Comparison of ENCODE assay signal across 18 cellular contexts in the genomic region with DNA sequence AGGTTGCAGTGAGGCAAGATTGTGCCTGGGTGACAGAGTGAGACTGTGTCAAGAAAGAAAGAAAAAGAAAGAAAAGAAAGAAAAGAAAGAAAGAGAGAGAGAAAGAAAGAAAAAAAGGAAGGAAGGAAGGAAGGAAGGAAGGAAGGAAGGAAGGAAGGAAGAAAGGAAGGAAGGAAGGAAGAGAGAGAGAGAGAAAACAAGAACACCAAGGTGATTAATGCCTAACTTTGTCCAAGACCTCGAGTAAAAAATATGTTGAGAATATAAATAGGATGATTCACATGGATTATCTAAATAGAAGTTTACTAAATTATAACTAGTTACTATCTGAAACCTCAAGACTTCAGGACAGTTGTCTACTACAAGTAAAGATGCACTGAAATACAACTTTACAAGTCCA. TPM values are rescaled to one million over a fixed set of nuclear protein-coding genes. Genes with fewer than 3 reads are reported as not detected.
DNase-seq lines count a peak whose midpoint lies in the region; ATAC-seq and TF ChIP-seq lines count a peak whose summit lies in the region.
"Had no signal": no experiment of that assay in that cellular context is flagged by ENCODE, and none has a peak within 500 bp of the region (broad histone marks: within the 10 kb centered on the region; RNA-seq: fewer than 3 reads in every experiment).

No MANE protein-coding gene starts in this region.

- no peaks in the 10 kb centered on the region for H3K36me3 ChIP-seq in BLaER1 treated with 17β-estradiol and CSF1 and Interleukin-3, amounts not matched to agents 10 nM and 100 nM

- peak overlapping the region; percentile 28 for H3K27ac Mint-ChIP-seq in T-helper 2 cell treated with Interferon-gamma antibody and Interleukin-4, amounts not matched to agents 5 μg/mL and 100 μg/mL, for 36 hours
- H3K27ac Mint-ChIP-seq in activated T-helper 1 cell treated with anti-CD3 and anti-CD28 coated beads, Interleukin-12 subunit alpha, Interleukin-12 subunit beta, Interleukin-2, Interleukin-4 antibody, amounts not matched to agents 30 ng/mL and 10 ng/mL and 1 ng/mL, durations not matched to agents 14 hours and 24 hours and 36 hours, result peak overlapping the region; percentile 32
- H3K27ac Mint-ChIP-seq in naive thymus-derived CD8-positive, alpha-beta T cell, result peak overlapping the region in 7 of 10 donors; percentile 27 to 75 (median 56)
- H3K27ac Mint-ChIP-seq in progenitor cell of endocrine pancreas, result no peak overlapping the region

- H3K4me3 ChIP-seq in BLaER1 treated with 17β-estradiol and CSF1 and Interleukin-3, amounts not matched to agents 10 nM and 100 nM, result no peak overlapping the region
- H3K4me3 ChIP-seq: MG63 had no signal

- no peak overlapping the region for H3K4me3 Mint-ChIP-seq in T-helper 2 cell treated with Interferon-gamma antibody and Interleukin-4, amounts not matched to agents 5 μg/mL and 100 μg/mL, for 36 hours
- no peak overlapping the region for H3K4me3 Mint-ChIP-seq in activated T-helper 1 cell treated with anti-CD3 and anti-CD28 coated beads, Interleukin-12 subunit alpha, Interleukin-12 subunit beta, Interleukin-2, Interleukin-4 antibody, amounts not matched to agents 30 ng/mL and 10 ng/mL and 1 ng/mL, durations not matched to agents 14 hours and 24 hours and 36 hours
- peak overlapping the region in 2 of 10 donors; percentile 47 to 61 for H3K4me3 Mint-ChIP-seq in naive thymus-derived CD8-positive, alpha-beta T cell
- H3K4me3 Mint-ChIP-seq in progenitor cell of endocrine pancreas (ENCODE audit: low read depth), result no peak overlapping the region

- H3K4me1 Mint-ChIP-seq in T-helper 2 cell treated with Interferon-gamma antibody and Interleukin-4, amounts not matched to agents 5 μg/mL and 100 μg/mL, for 36 hours (ENCODE audit: low read depth), result peaks cover 27% of the 10 kb centered on the region
- H3K4me1 Mint-ChIP-seq in activated T-helper 1 cell treated with anti-CD3 and anti-CD28 coated beads, Interleukin-12 subunit alpha, Interleukin-12 subunit beta, Interleukin-2, Interleukin-4 antibody, amounts not matched to agents 30 ng/mL and 10 ng/mL and 1 ng/mL, durations not matched to agents 14 hours and 24 hours and 36 hours (ENCODE audit: low read depth), result peaks cover 18% of the 10 kb centered on the region
- H3K4me1 Mint-ChIP-seq in naive thymus-derived CD8-positive, alpha-beta T cell, result peaks cover 11 to 39% (median 35%) of the 10 kb centered on the region in 4 donors
- peaks cover 9% of the 10 kb centered on the region for H3K4me1 Mint-ChIP-seq in progenitor cell of endocrine pancreas (ENCODE audit: low read depth)

- H3K27ac ChIP-seq in BLaER1 treated with 17β-estradiol and CSF1 and Interleukin-3, amounts not matched to agents 10 nM and 100 nM, result no peak overlapping the region
- H3K27ac ChIP-seq: 22Rv1 had no signal

- no peaks in the 10 kb centered on the region for H3K27me3 ChIP-seq in BLaER1 treated with 17β-estradiol and CSF1 and Interleukin-3, amounts not matched to agents 10 nM and 100 nM
- H3K27me3 ChIP-seq: MG63 had no signal

- intact Hi-C loops in activated T-helper 1 cell treated with anti-CD3 and anti-CD28 coated beads, Interleukin-12 subunit alpha, Interleukin-12 subunit beta, Interleukin-2, Interleukin-4 antibody, amounts not matched to agents 30 ng/mL and 10 ng/mL and 1 ng/mL, durations not matched to agents 14 hours and 24 hours and 36 hours (cut with micrococcal nuclease), result no loop called here

- no peaks in the 10 kb centered on the region for H3K27me3 Mint-ChIP-seq in T-helper 2 cell treated with Interferon-gamma antibody and Interleukin-4, amounts not matched to agents 5 μg/mL and 100 μg/mL, for 36 hours (ENCODE audit: low read depth)
- H3K27me3 Mint-ChIP-seq in activated T-helper 1 cell treated with anti-CD3 and anti-CD28 coated beads, Interleukin-12 subunit alpha, Interleukin-12 subunit beta, Interleukin-2, Interleukin-4 antibody, amounts not matched to agents 30 ng/mL and 10 ng/mL and 1 ng/mL, durations not matched to agents 14 hours and 24 hours and 36 hours (ENCODE audit: insufficient read depth), result no peaks in the 10 kb centered on the region
- no peaks in the 10 kb centered on the region for H3K27me3 Mint-ChIP-seq in naive thymus-derived CD8-positive, alpha-beta T cell
- no peaks in the 10 kb centered on the region for H3K27me3 Mint-ChIP-seq in progenitor cell of endocrine pancreas

- no peak for DNase-seq in T-helper 2 cell treated with Interferon-gamma antibody and Interleukin-4, amounts not matched to agents 5 μg/mL and 100 μg/mL, for 36 hours (ENCODE audit: low spot score)
- DNase-seq in T-helper 2 cell (no peak), progenitor cell of endocrine pancreas (ENCODE audit: low spot score, unreplicated experiment) (no peak)
- DNase-seq in activated T-helper 1 cell treated with anti-CD3 and anti-CD28 coated beads, Interleukin-12 subunit alpha, Interleukin-12 subunit beta, Interleukin-2, Interleukin-4 antibody, amounts not matched to agents 30 ng/mL and 10 ng/mL and 1 ng/mL, durations not matched to agents 14 hours and 24 hours and 36 hours (ENCODE audit: low spot score), result no peak
- no peak for DNase-seq in naive thymus-derived CD8-positive, alpha-beta T cell
- DNase-seq: GF-D8, Karpas-422, MG63, NCI-H1105, NCI-H1694, NCI-H2107, NCI-H2227 treated with DMSO at 0.1 percent for 48 hours, NCI-H524 had no signal

- H3K9me3 ChIP-seq in BLaER1 treated with 17β-estradiol and CSF1 and Interleukin-3, amounts not matched to agents 10 nM and 100 nM (replicated peaks in 1 of 11), result peaks cover 0 to 3% (median 0%) of the 10 kb centered on the region in 11 experiments; a peak in 1 of 22 replicates
- H3K9me3 ChIP-seq: MG63 had no signal

- ATAC-seq in naive thymus-derived CD8-positive, alpha-beta T cell, result no peak
- ATAC-seq in HG03280 (IDR thresholded peaks at IDR 0.05; ENCODE audit: unreplicated experiment) (no peak), GM19035 (IDR thresholded peaks at IDR 0.05; ENCODE audit: unreplicated experiment) (no peak)
- ATAC-seq: Panc1 had no signal

- POLR2A ChIA-PET in naive thymus-derived CD8-positive, alpha-beta T cell (lab: Charles Lee), result interaction anchor here (1.1 kb wide), 1 partner anchor 10 kb away, joined by 4 read pairs; no protein-coding TSS in a partner anchor

- TF ChIP-seq CTCF in progenitor cell of endocrine pancreas (IDR thresholded peaks at IDR 0.05; ENCODE audit: unreplicated experiment), result no peak

- no peak overlapping the region for H3K9ac ChIP-seq in BLaER1 treated with 17β-estradiol and CSF1 and Interleukin-3, amounts not matched to agents 10 nM and 100 nM

- H4K20me1 ChIP-seq in BLaER1 treated with 17β-estradiol and CSF1 and Interleukin-3, amounts not matched to agents 10 nM and 100 nM, result no peaks in the 10 kb centered on the region

- peaks cover 0 to 11% (median 6%) of the 10 kb centered on the region in 10 experiments; a peak in 8 of 20 replicates for H3K4me1 ChIP-seq in BLaER1 treated with 17β-estradiol and CSF1 and Interleukin-3, amounts not matched to agents 10 nM and 100 nM

- H3K4me2 ChIP-seq in BLaER1 treated with 17β-estradiol and CSF1 and Interleukin-3, amounts not matched to agents 10 nM and 100 nM, result peak overlapping the region in 9 of 11 experiments; percentile 2 to 40 (median 24); a peak in 8 of 22 replicates

- no peaks in the 10 kb centered on the region for H3K9me3 Mint-ChIP-seq in T-helper 2 cell treated with Interferon-gamma antibody and Interleukin-4, amounts not matched to agents 5 μg/mL and 100 μg/mL, for 36 hours
- H3K9me3 Mint-ChIP-seq in activated T-helper 1 cell treated with anti-CD3 and anti-CD28 coated beads, Interleukin-12 subunit alpha, Interleukin-12 subunit beta, Interleukin-2, Interleukin-4 antibody, amounts not matched to agents 30 ng/mL and 10 ng/mL and 1 ng/mL, durations not matched to agents 14 hours and 24 hours and 36 hours, result no peaks in the 10 kb centered on the region
- no peaks in the 10 kb centered on the region for H3K9me3 Mint-ChIP-seq in naive thymus-derived CD8-positive, alpha-beta T cell
- H3K9me3 Mint-ChIP-seq in progenitor cell of endocrine pancreas (ENCODE audit: low read depth), result no peaks in the 10 kb centered on the region

- H3K36me3 Mint-ChIP-seq in T-helper 2 cell treated with Interferon-gamma antibody and Interleukin-4, amounts not matched to agents 5 μg/mL and 100 μg/mL, for 36 hours (ENCODE audit: low read depth), result peaks cover 22% of the 10 kb centered on the region
- peaks cover 15% of the 10 kb centered on the region for H3K36me3 Mint-ChIP-seq in activated T-helper 1 cell treated with anti-CD3 and anti-CD28 coated beads, Interleukin-12 subunit alpha, Interleukin-12 subunit beta, Interleukin-2, Interleukin-4 antibody, amounts not matched to agents 30 ng/mL and 10 ng/mL and 1 ng/mL, durations not matched to agents 14 hours and 24 hours and 36 hours (ENCODE audit: low read depth)
- H3K36me3 Mint-ChIP-seq in naive thymus-derived CD8-positive, alpha-beta T cell, result peaks cover 0 to 29% (median 4%) of the 10 kb centered on the region in 3 donors
- H3K36me3 Mint-ChIP-seq in progenitor cell of endocrine pancreas (ENCODE audit: insufficient read depth), result no peaks in the 10 kb centered on the region

RNA-seq across cellular contexts. Expression of gene PECR, which starts 7.2 kb away (rescaled TPM):
- total RNA-seq in activated T-helper 1 cell treated with anti-CD3 and anti-CD28 coated beads, Interleukin-12 subunit alpha, Interleukin-12 subunit beta, Interleukin-2, Interleukin-4 antibody, amounts not matched to agents 30 ng/mL and 10 ng/mL and 1 ng/mL, durations not matched to agents 14 hours and 24 hours and 36 hours, result 14.0 and 17.6 TPM in 2 replicates
- total RNA-seq in naive thymus-derived CD8-positive, alpha-beta T cell, result 10 to 100 TPM; 15.7 to 20.7 TPM
- polyA plus RNA-seq in naive thymus-derived CD8-positive, alpha-beta T cell, result 10 to 100 TPM; 25.4 to 33.3 (median 28.6) TPM
- total RNA-seq in progenitor cell of endocrine pancreas, result 14.2 and 14.8 TPM in 2 replicates

RNA-seq across cellular contexts. Expression of gene TMEM169, which starts 7.3 kb away (rescaled TPM):
- total RNA-seq in activated T-helper 1 cell treated with anti-CD3 and anti-CD28 coated beads, Interleukin-12 subunit alpha, Interleukin-12 subunit beta, Interleukin-2, Interleukin-4 antibody, amounts not matched to agents 30 ng/mL and 10 ng/mL and 1 ng/mL, durations not matched to agents 14 hours and 24 hours and 36 hours, result 0.93 and 2.2 TPM in 2 replicates
- 1 to 10 TPM; 2.6 to 4.1 TPM for total RNA-seq in naive thymus-derived CD8-positive, alpha-beta T cell
- 1 to 10 TPM in 2 of 3 donors, under 1 TPM in 1; 0.73 to 2.0 (median 1.8) TPM for polyA plus RNA-seq in naive thymus-derived CD8-positive, alpha-beta T cell
- total RNA-seq in progenitor cell of endocrine pancreas, result 3.6 and 3.8 TPM in 2 replicates

RNA-seq across cellular contexts. Expression of gene XRCC5, which starts 34.8 kb away (rescaled TPM):
- 430 and 484 TPM in 2 replicates for total RNA-seq in activated T-helper 1 cell treated with anti-CD3 and anti-CD28 coated beads, Interleukin-12 subunit alpha, Interleukin-12 subunit beta, Interleukin-2, Interleukin-4 antibody, amounts not matched to agents 30 ng/mL and 10 ng/mL and 1 ng/mL, durations not matched to agents 14 hours and 24 hours and 36 hours
- 100 to 1,000 TPM; 231 to 245 TPM for total RNA-seq in naive thymus-derived CD8-positive, alpha-beta T cell
- 100 to 1,000 TPM; 311 to 364 (median 348) TPM for polyA plus RNA-seq in naive thymus-derived CD8-positive, alpha-beta T cell
- total RNA-seq in progenitor cell of endocrine pancreas, result 378 and 386 TPM in 2 replicates
